17 cellular contexts compared by ENCODE assay signal in genomic region chr2:188919824-188920223, GRCh38. TPM values are rescaled to one million over a fixed set of nuclear protein-coding genes. Genes with fewer than 3 reads are reported as not detected.
DNase-seq lines count a peak whose midpoint lies in the region; ATAC-seq and TF ChIP-seq lines count a peak whose summit lies in the region.
"Had no signal": no experiment of that assay in that cellular context is flagged by ENCODE, and none has a peak within 500 bp of the region (broad histone marks: within the 10 kb centered on the region; RNA-seq: fewer than 3 reads in every experiment).

No MANE protein-coding gene starts in this region.

- H3K27me3 ChIP-seq in stomach: no peaks in the 10 kb centered on the region
- H3K27me3 ChIP-seq: gastroesophageal sphincter, suprapubic skin had no signal

- TF ChIP-seq CTCF in stomach (IDR thresholded peaks at IDR 0.05): no peak

- H3K4me1 ChIP-seq in stomach: peaks cover 0 to 9% (median 3%) of the 10 kb centered on the region in 4 donors
- H3K4me1 ChIP-seq: suprapubic skin had no signal

- DNase-seq in sciatic nerve (ENCODE audit: low spot score): no peak
- DNase-seq in stomach: no peak
- DNase-seq in caudate nucleus (lab: John Stamatoyannopoulos, UW): no peak
- DNase-seq in stimulated activated CD4-positive, alpha-beta T cell treated with anti-CD3 and anti-CD28 coated beads, Interleukin-4, amount 100 ng/mL, for 1 hour: no peak
- DNase-seq: erythroblast; HCEC 1CT; left colon; NCI-H1436; posterior cingulate gyrus; SK-N-SH; stimulated activated CD4-positive, alpha-beta T cell treated with anti-CD3 and anti-CD28 coated beads, Interleukin-4, amount 100 ng/mL, for 24 hours had no signal

- no peak overlapping the region for H3K4me3 ChIP-seq in stomach
- H3K4me3 ChIP-seq: gastroesophageal sphincter, suprapubic skin had no signal

- ATAC-seq in GM19043 (IDR thresholded peaks at IDR 0.05; ENCODE audit: low read depth, unreplicated experiment) (peak; percentile 80), HG02870 (IDR thresholded peaks at IDR 0.05; ENCODE audit: unreplicated experiment) (peak; percentile 78), HG03520 (IDR thresholded peaks at IDR 0.05; ENCODE audit: unreplicated experiment) (peak; percentile 86), sciatic nerve (peak; percentile 24)
- ATAC-seq: gastroesophageal sphincter; left colon; natural killer cell treated with Interleukin-12 subunit alpha and Interleukin-12 subunit beta and Interleukin-15 and Interleukin-18, amount 100 ng/mL, for 72 hours had no signal

- no peak for TF ChIP-seq EP300 in stomach (IDR thresholded peaks at IDR 0.05)

- no peaks in the 10 kb centered on the region for H3K36me3 ChIP-seq in stomach
- H3K36me3 ChIP-seq: gastroesophageal sphincter, suprapubic skin had no signal

- intact Hi-C loops in sciatic nerve (cut with DNase I) (no loop called here), stomach (cut with DNase I; ENCODE audit: low total_unique reads) (no loop called here)

- no peaks in the 10 kb centered on the region for H3K9me3 ChIP-seq in stomach
- H3K9me3 ChIP-seq: SK-N-SH, suprapubic skin had no signal

- H3K27ac ChIP-seq in stomach (no peak overlapping the region), caudate nucleus (ENCODE audit: low read depth, low read length) (no peak overlapping the region)
- H3K27ac ChIP-seq: gastroesophageal sphincter, suprapubic skin had no signal

- WGBS in stomach, 5 donors: 69 to 86% (median 84%) methylated on average over 2 of the region's 2 CpGs

- TF ChIP-seq POLR2A in stomach (IDR thresholded peaks at IDR 0.05): no peak

RNA-seq across cellular contexts. Expression of gene COL3A1, which starts 54.3 kb away (rescaled TPM):
- total RNA-seq in sciatic nerve: 191 TPM
- 1,000 to 10,000 TPM in 2 of 5 donors, 100 to 1,000 TPM in 3; 116 to 7,728 (median 450) TPM for total RNA-seq in stomach
- polyA plus RNA-seq in stomach: 100 to 1,000 TPM in 1 of 3 donors, 10 to 100 TPM in 2; 60.7 to 108 (median 87.2) TPM
- total RNA-seq: natural killer cell treated with Interleukin-12 subunit alpha and Interleukin-12 subunit beta and Interleukin-15 and Interleukin-18, amount 100 ng/mL, for 72 hours had no signal

Comparison
In these comparisons a context has a peak if more than half of its experiments do, and no peak if none do; other contexts are left out.
1. ATAC-seq: peak in every context shown above with its lines; median percentile 86 in HG03520; 80 in GM19043; 78 in HG02870; 24 in sciatic nerve.